8 cellular contexts compared by ENCODE assay signal in the genomic region with DNA sequence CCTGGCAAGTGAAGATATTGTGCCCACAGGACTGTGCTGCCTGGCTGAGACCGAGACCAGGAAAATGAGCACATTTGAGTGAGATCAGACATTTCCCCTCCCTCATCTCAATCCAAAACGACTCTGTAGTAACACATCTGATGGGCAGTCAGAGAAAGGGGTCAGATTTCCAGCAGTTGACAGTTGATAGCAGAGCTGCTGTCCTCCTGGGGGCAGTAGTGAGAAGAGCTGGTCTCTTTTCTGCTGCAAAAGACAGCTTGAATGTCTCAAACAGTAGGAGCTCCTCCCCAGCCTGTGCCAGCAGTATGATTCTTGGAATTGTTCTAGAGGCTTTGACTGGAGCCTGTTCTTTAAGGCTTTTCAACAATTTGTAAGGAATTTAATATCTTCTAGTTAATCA.
DNase-seq lines count a peak whose midpoint lies in the region; ATAC-seq, FAIRE-seq and TF ChIP-seq lines count a peak whose summit lies in the region.
"Not testable (repeated sequence)": the region's sequence is repeated elsewhere in the genome, so short reads cannot be mapped to it uniquely, and the experiment has no call there.

No MANE protein-coding gene starts in this region.

- not testable (repeated sequence) for H4K91ac ChIP-seq in H1 (replicated peaks; ENCODE audit: insufficient read length, low read length)

- not testable (repeated sequence) for H2BK20ac ChIP-seq in H1 (ENCODE audit: low read length)

- not testable (repeated sequence) for H2AFZ ChIP-seq in H1 (ENCODE audit: low read length); HepG2 (ENCODE audit: low read length)

- H2BK5ac ChIP-seq in H1 (ENCODE audit: low read depth, low read length): not testable (repeated sequence)

- H4K5ac ChIP-seq in H1 (ENCODE audit: insufficient read length, low read depth, low read length): not testable (repeated sequence)

- FAIRE-seq in H1 (lab: Jason Lieb, UNC): peak; percentile 75
- FAIRE-seq in HepG2 (lab: Jason Lieb, UNC): peak; percentile 91

- TF ChIP-seq RAD21 in H1 (IDR thresholded peaks at IDR 0.05 in 1 of 2, conservative IDR thresholded peaks at IDR 0.05 in 1 of 2; ENCODE audit: low read depth in 2 of 2, low read length in 2 of 2): peak; percentile 8 to 21; a peak in 2 of 4 replicates
- not testable (repeated sequence) for TF ChIP-seq RAD21 in HepG2 (CRISPR knock-in tag; IDR thresholded peaks at IDR 0.05)

- TF ChIP-seq EP300 in H1 (IDR thresholded peaks at IDR 0.05; ENCODE audit: borderline replicate concordance in 1 of 2, low read depth in 2 of 2, low read length in 2 of 2); HepG2 (IDR thresholded peaks at IDR 0.05; ENCODE audit: low read depth in 2 of 2, low read length in 2 of 2); HepG2 (CRISPR knock-in tag; IDR thresholded peaks at IDR 0.05; ENCODE audit: borderline replicate concordance): not testable (repeated sequence)

- H3K4me2 ChIP-seq in H1 (ENCODE audit: insufficient read depth in 1 of 2, low read depth in 2 of 2, low read length in 2 of 2); HepG2 (ENCODE audit: low read depth, low read length): not testable (repeated sequence)

- CTCF ChIA-PET in H1 (lab: Charles Lee; ENCODE audit: partially characterized antibody); HepG2 (lab: Yijun Ruan, JAX; ENCODE audit: low intra/inter-chr PET ratio, low total read pairs): not testable (repeated sequence)

- not testable (repeated sequence) for BruUV-seq in HepG2 (replicated peaks; lab: Mats Ljungman, UMichigan)

- not testable (repeated sequence) for H4K8ac ChIP-seq in H1 (ENCODE audit: extremely low read depth, insufficient read depth, low read length)

- H3K9ac ChIP-seq in H1 (replicated peaks in 1 of 4; ENCODE audit: extremely low read depth in 1 of 4, low read depth in 3 of 4, low read length in 3 of 4); HepG2 (ENCODE audit: insufficient read depth, low read depth, low read length): not testable (repeated sequence)

- in situ Hi-C loops in KBM-7 (cut with MboI; ENCODE audit: low pct_unique_long_range_greater_than_20kb, low sequenced_read_pairs); HepG2 (cut with HindIII; ENCODE audit: extremely low pct_ligation_motif_present, low pct_unique_long_range_greater_than_20kb): not testable (repeated sequence)

- intact Hi-C loops in HepG2 (cut with micrococcal nuclease; ENCODE audit: unreplicated experiment); testis (cut with DNase I; ENCODE audit: low total_unique reads): not testable (repeated sequence)

- not testable (repeated sequence) for H3K4me3 ChIP-seq in H1 (ENCODE audit: extremely low read depth in 1 of 4, insufficient read depth in 2 of 4, low read depth in 3 of 4, low read length in 4 of 4); HepG2 (replicated peaks in 1 of 3; ENCODE audit: insufficient read depth in 1 of 3, low read depth in 2 of 3, low read length in 3 of 3); testis

- not testable (repeated sequence) for TF ChIP-seq POLR2A in H1 (IDR thresholded peaks at IDR 0.05; ENCODE audit: control extremely low read depth in 1 of 2, low read depth in 2 of 2, low read length in 2 of 2); HepG2 (IDR thresholded peaks at IDR 0.05; ENCODE audit: insufficient read depth in 1 of 2, low read depth in 2 of 2, low read length in 2 of 2); testis (IDR thresholded peaks at IDR 0.05)

- H3K4me1 ChIP-seq in H1 (replicated peaks in 1 of 4; ENCODE audit: control insufficient read depth in 3 of 4, insufficient read depth in 4 of 4, low read length in 3 of 4); HepG2 (ENCODE audit: insufficient read depth, low read length); testis: not testable (repeated sequence)

- H3K23ac ChIP-seq in H1 (ENCODE audit: insufficient read length): not testable (repeated sequence)

- not testable (repeated sequence) for H3K27ac ChIP-seq in H1 (ENCODE audit: low read depth, low read length); HepG2 (ENCODE audit: extremely low read length, insufficient read depth, low read length); testis

- not testable (repeated sequence) for H3K14ac ChIP-seq in H1 (ENCODE audit: insufficient read length)

- not testable (repeated sequence) for H3K79me2 ChIP-seq in H1 (ENCODE audit: control insufficient read depth in 1 of 2, insufficient read depth in 2 of 2, low read length in 2 of 2); HepG2 (ENCODE audit: insufficient read depth, low read length)

- WGBS in H1 (ENCODE audit: extremely low coverage in 1 of 2, insufficient coverage in 1 of 2, insufficient read length in 1 of 2, insufficient replicate concordance in 2 of 2, low coverage in 1 of 2, low lambda C conversion rate in 2 of 2, missing lambda C conversion rate in 1 of 2), 2 experiments: 14% methylated on average over 2 of the region's 2 CpGs; no CpG with 5 or more reads in 1 of the 2 experiments
- 0% methylated on average over 2 of the region's 2 CpGs for WGBS in HepG2 (ENCODE audit: low lambda C conversion rate)
- WGBS in testis, 2 donors: 23 to 100% methylated on average over 1 to 2 of the region's 2 CpGs

- H3K9me3 ChIP-seq in H1 (ENCODE audit: insufficient read depth in 2 of 2, low read depth in 1 of 2, low read length in 1 of 2); HepG2 (ENCODE audit: low read length); testis: not testable (repeated sequence)

- not testable (repeated sequence) for H3K4ac ChIP-seq in H1 (replicated peaks; ENCODE audit: insufficient read length, low read depth, low read length)

- not testable (repeated sequence) for H2BK120ac ChIP-seq in H1 (replicated peaks; ENCODE audit: low read depth, low read length)

- ATAC-seq in GM18909 (IDR thresholded peaks at IDR 0.05; ENCODE audit: poor library complexity, unreplicated experiment) (peak; percentile 48), HepG2 (peak; percentile 89)

- POLR2A ChIA-PET in H1 (lab: Charles Lee; ENCODE audit: partially characterized antibody); HepG2 (lab: Yijun Ruan, JAX): not testable (repeated sequence)

- H2BK12ac ChIP-seq in H1 (ENCODE audit: low read depth, low read length): not testable (repeated sequence)

- not testable (repeated sequence) for H3K27me3 ChIP-seq in H1 (replicated peaks in 1 of 4; ENCODE audit: control insufficient read depth in 3 of 4, extremely low read depth in 1 of 4, insufficient read depth in 3 of 4, low read length in 3 of 4); HepG2 (ENCODE audit: control insufficient read depth in 1 of 2, insufficient read depth in 2 of 2, low read length in 2 of 2); testis

- H3K18ac ChIP-seq in H1 (ENCODE audit: extremely low read depth, low read length): not testable (repeated sequence)

- H3K36me3 ChIP-seq in H1 (ENCODE audit: control insufficient read depth in 2 of 4, insufficient read depth in 4 of 4, low read length in 3 of 4); HepG2 (replicated peaks in 1 of 2; ENCODE audit: control insufficient read depth in 1 of 2, insufficient read depth in 2 of 2, low read length in 2 of 2); testis (ENCODE audit: low read depth, missing control alignments): not testable (repeated sequence)

- not testable (repeated sequence) for H3K56ac ChIP-seq in H1 (replicated peaks; ENCODE audit: insufficient read length, low read depth, low read length)

- DNase-seq in AG09319 (ENCODE audit: extremely low read depth, low read depth); H1 (ENCODE audit: low read depth in 1 of 2, low spot score in 2 of 2); HepG2 (ENCODE audit: low spot score): not testable (repeated sequence)
- DNase-seq in GDM1 (lab: John Stamatoyannopoulos, UW) (peak; percentile 21), KBM-7 (peak; percentile 21), OCI-M1 (lab: John Stamatoyannopoulos, UW) (peak; percentile 0), testis (peak; percentile 15)

- not testable (repeated sequence) for H2BK15ac ChIP-seq in H1 (ENCODE audit: low read length)

- H2AK5ac ChIP-seq in H1 (ENCODE audit: low read depth, low read length): not testable (repeated sequence)

- H3K23me2 ChIP-seq in H1 (ENCODE audit: low read depth, low read length): not testable (repeated sequence)

- TF ChIP-seq CTCF in AG09319 (IDR thresholded peaks at IDR 0.05; ENCODE audit: low read depth, low read length) (peak; percentile 13), H1 (IDR thresholded peaks at IDR 0.05; ENCODE audit: control extremely low read depth in 1 of 3, insufficient read depth in 1 of 3, low read depth in 1 of 3, low read length in 3 of 3) (peak; percentile 4 to 53 (median 34); a peak in 3 of 4 replicates), HepG2 (CRISPR knock-in tag; IDR thresholded peaks at IDR 0.05) (0 out of 2 replicates have a peak, but pooled peaks have one; percentile 31), testis (IDR thresholded peaks at IDR 0.05) (peak in 1 of 3 experiments; percentile 12)

- H4K20me1 ChIP-seq in H1 (replicated peaks in 1 of 2; ENCODE audit: control insufficient read depth in 1 of 2, insufficient read depth in 2 of 2, low read length in 2 of 2); HepG2 (ENCODE audit: insufficient read depth, low read length): not testable (repeated sequence)

- not testable (repeated sequence) for H3K79me1 ChIP-seq in H1 (ENCODE audit: low read depth, low read length)
